In the genomic region with DNA sequence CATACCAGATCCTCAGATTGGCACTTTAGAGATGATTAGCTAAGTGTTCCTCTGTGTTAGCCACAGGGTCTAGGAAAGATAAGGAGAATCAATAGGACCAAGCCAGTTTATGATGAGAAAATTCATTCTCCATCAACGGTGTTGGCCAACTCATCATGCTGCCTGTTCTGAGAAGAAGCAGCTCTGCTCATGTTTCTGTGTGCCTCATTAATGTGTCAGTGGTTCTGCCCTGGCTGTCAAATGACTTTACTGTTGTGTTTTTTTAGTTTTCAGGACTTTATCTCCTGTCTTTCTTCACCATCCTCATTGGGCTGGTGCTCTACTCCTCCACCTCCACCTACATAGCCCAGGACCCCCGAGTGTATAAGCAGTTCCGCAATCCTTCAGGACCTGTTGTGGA, we compare ENCODE assay signal across 31 cellular contexts.
"Had no signal": no experiment of that assay in that cellular context is flagged by ENCODE, and none has a peak within 500 bp of the region (broad histone marks: within the 10 kb centered on the region; RNA-seq: fewer than 3 reads in every experiment).

No MANE protein-coding gene starts in this region.

- H3K27me3 ChIP-seq: adrenal gland, MG63, SJCRH30 had no signal

- H3K27ac ChIP-seq: adrenal gland, SJCRH30 had no signal

- H3K27ac Mint-ChIP-seq: activated CD4-positive, alpha-beta T cell treated with anti-CD3 and anti-CD28 coated beads for 36 hours; activated CD4-positive, alpha-beta T cell treated with anti-CD3 and anti-CD28 coated beads, Interleukin-2, amount 10 ng/mL, durations not matched to agents 7 days and 5 days; activated CD8-positive, alpha-beta T cell treated with anti-CD3 and anti-CD28 coated beads, Interleukin-2, amount 10 ng/mL, durations not matched to agents 7 days and 5 days; activated naive CD4-positive, alpha-beta T cell treated with anti-CD3 and anti-CD28 coated beads for 36 hours; activated naive CD4-positive, alpha-beta T cell treated with anti-CD3 and anti-CD28 coated beads, Interleukin-2, amount 50 U/mL, for 72 hours; activated T-cell treated with anti-CD3 and anti-CD28 coated beads, Interleukin-2, amount 50 U/mL, for 24 hours; activated T-helper 1 cell treated with anti-CD3 and anti-CD28 coated beads, Interleukin-12 subunit alpha, Interleukin-12 subunit beta, Interleukin-2, Interleukin-4 antibody, amounts not matched to agents 30 ng/mL and 10 ng/mL and 1 ng/mL, durations not matched to agents 14 hours and 24 hours and 36 hours; T-helper 1 cell treated with Interleukin-12 subunit alpha and Interleukin-12 subunit beta and Interleukin-4 antibody, amounts not matched to agents 30 μg/mL and 1 μg/mL, for 36 hours; T-helper 2 cell treated with Interferon-gamma antibody and Interleukin-4, amounts not matched to agents 5 μg/mL and 100 μg/mL, for 36 hours had no signal

- H3K4me3 Mint-ChIP-seq: activated CD4-positive, alpha-beta T cell treated with anti-CD3 and anti-CD28 coated beads for 36 hours; activated CD4-positive, alpha-beta T cell treated with anti-CD3 and anti-CD28 coated beads, Interleukin-2, amount 10 ng/mL, durations not matched to agents 7 days and 5 days; activated CD8-positive, alpha-beta T cell treated with anti-CD3 and anti-CD28 coated beads, Interleukin-2, amount 10 ng/mL, durations not matched to agents 7 days and 5 days; activated naive CD4-positive, alpha-beta T cell treated with anti-CD3 and anti-CD28 coated beads for 36 hours; activated T-cell treated with anti-CD3 and anti-CD28 coated beads, Interleukin-2, amount 50 U/mL, for 24 hours; activated T-helper 1 cell treated with anti-CD3 and anti-CD28 coated beads, Interleukin-12 subunit alpha, Interleukin-12 subunit beta, Interleukin-2, Interleukin-4 antibody, amounts not matched to agents 30 ng/mL and 10 ng/mL and 1 ng/mL, durations not matched to agents 14 hours and 24 hours and 36 hours; brain; T-helper 1 cell treated with Interleukin-12 subunit alpha and Interleukin-12 subunit beta and Interleukin-4 antibody, amounts not matched to agents 30 μg/mL and 1 μg/mL, for 36 hours; T-helper 2 cell treated with Interferon-gamma antibody and Interleukin-4, amounts not matched to agents 5 μg/mL and 100 μg/mL, for 36 hours had no signal

- H3K4me2 ChIP-seq: SK-N-SH had no signal

- H3K4me1 Mint-ChIP-seq: activated CD4-positive, alpha-beta T cell treated with anti-CD3 and anti-CD28 coated beads for 36 hours; activated CD4-positive, alpha-beta T cell treated with anti-CD3 and anti-CD28 coated beads, Interleukin-2, amount 10 ng/mL, durations not matched to agents 7 days and 5 days had no signal

- H3K36me3 Mint-ChIP-seq: activated naive CD4-positive, alpha-beta T cell treated with anti-CD3 and anti-CD28 coated beads, Interleukin-2, amount 50 U/mL, for 72 hours had no signal

- ATAC-seq: activated CD4-positive, alpha-beta T cell treated with anti-CD3 and anti-CD28 coated beads for 36 hours; activated CD4-positive, CD25-positive, alpha-beta regulatory T cell treated with anti-CD3 and anti-CD28 coated beads, Interleukin-2, amount 50 U/mL, for 24 hours; activated CD8-positive, alpha-beta T cell treated with anti-CD3 and anti-CD28 coated beads, Interleukin-2, amount 10 ng/mL, durations not matched to agents 7 days and 5 days; activated naive CD4-positive, alpha-beta T cell treated with anti-CD3 and anti-CD28 coated beads, Interleukin-2, amount 50 U/mL, for 72 hours; Panc1 had no signal

- H3K9ac ChIP-seq: SK-N-SH had no signal

- H3K4me3 ChIP-seq: adrenal gland, MG63, SJCRH30 had no signal

- H3K9me3 Mint-ChIP-seq: activated CD4-positive, alpha-beta T cell treated with anti-CD3 and anti-CD28 coated beads, Interleukin-2, amount 10 ng/mL, durations not matched to agents 7 days and 5 days; activated naive CD4-positive, alpha-beta T cell treated with anti-CD3 and anti-CD28 coated beads for 36 hours; activated naive CD4-positive, alpha-beta T cell treated with anti-CD3 and anti-CD28 coated beads, Interleukin-2, amount 50 U/mL, for 72 hours; activated T-cell treated with anti-CD3 and anti-CD28 coated beads, Interleukin-2, amount 50 U/mL, for 24 hours; activated T-helper 1 cell treated with anti-CD3 and anti-CD28 coated beads, Interleukin-12 subunit alpha, Interleukin-12 subunit beta, Interleukin-2, Interleukin-4 antibody, amounts not matched to agents 30 ng/mL and 10 ng/mL and 1 ng/mL, durations not matched to agents 14 hours and 24 hours and 36 hours; brain; T-helper 1 cell treated with Interleukin-12 subunit alpha and Interleukin-12 subunit beta and Interleukin-4 antibody, amounts not matched to agents 30 μg/mL and 1 μg/mL, for 36 hours; T-helper 2 cell treated with Interferon-gamma antibody and Interleukin-4, amounts not matched to agents 5 μg/mL and 100 μg/mL, for 36 hours had no signal

- DNase-seq: activated CD4-positive, alpha-beta T cell treated with anti-CD3 and anti-CD28 coated beads for 36 hours; activated CD4-positive, alpha-beta T cell treated with anti-CD3 and anti-CD28 coated beads, Interleukin-2, amount 10 ng/mL, durations not matched to agents 7 days and 5 days; activated CD4-positive, alpha-beta T cell treated with anti-CD3 and anti-CD28 coated beads, Interleukin-2, amount 50 U/mL, for 48 hours; activated CD8-positive, alpha-beta T cell treated with anti-CD3 and anti-CD28 coated beads, Interleukin-2, amount 10 ng/mL, durations not matched to agents 7 days and 5 days; activated gamma-delta T cell treated with Interleukin-2 at 50 U/mL for 16 hours; activated naive CD4-positive, alpha-beta T cell treated with anti-CD3 and anti-CD28 coated beads for 36 hours; activated T-cell treated with anti-CD3 and anti-CD28 coated beads, Interleukin-2, amount 50 U/mL, for 24 hours; adrenal gland; caudate nucleus; Kasumi-1; MG63; NCI-H1048; NCI-H1105 treated with DMSO at 0.1 percent for 48 hours; NCI-H1436; NCI-H1694; NCI-H1930; NCI-H2081 treated with DMSO at 0.1 percent for 48 hours; NCI-H226; NCI-H446 treated with DMSO at 0.1 percent for 48 hours; NCI-H524; NCI-H69; SHP77; SK-N-SH had no signal

- H3K36me3 ChIP-seq: adrenal gland, MG63, SJCRH30 had no signal

- H3K27me3 Mint-ChIP-seq: activated CD4-positive, alpha-beta T cell treated with anti-CD3 and anti-CD28 coated beads for 36 hours; activated T-cell treated with anti-CD3 and anti-CD28 coated beads, Interleukin-2, amount 50 U/mL, for 24 hours; brain had no signal

- H3K9me3 ChIP-seq: adrenal gland, MG63, SJCRH30, SK-N-SH had no signal
